31 cellular contexts compared by ENCODE assay signal in genomic region chr1:2502210-2502609, GRCh38. TPM values are rescaled to one million over a fixed set of nuclear protein-coding genes. Genes with fewer than 3 reads are reported as not detected.
"Had no signal": no experiment of that assay in that cellular context is flagged by ENCODE, and none has a peak within 500 bp of the region (broad histone marks: within the 10 kb centered on the region; RNA-seq: fewer than 3 reads in every experiment).

No MANE protein-coding gene starts in this region.

- H3K9me3 Mint-ChIP-seq: naive thymus-derived CD8-positive, alpha-beta T cell; natural killer cell treated with Interleukin-12 subunit alpha and Interleukin-12 subunit beta and Interleukin-15 and Interleukin-18, amount 100 ng/mL, for 72 hours; nephron progenitor cell; neural crest cell; stimulated activated effector memory CD8-positive, alpha-beta T cell treated with anti-CD3 and anti-CD28 coated beads, Interleukin-12 subunit alpha, Interleukin-12 subunit beta, amount 100 ng/mL, for 72 hours; stimulated activated naive B cell treated with anti-CD40 and anti-IgM and Interleukin-4, amounts not matched to agents 10 μg/mL and 1 μg/mL and 100 μg/mL, for 72 hours; stimulated activated naive CD8-positive, alpha-beta T cell treated with anti-CD3 and anti-CD28 coated beads, Interleukin-15, Interleukin-2, amounts not matched to agents 100 ng/mL and 50 ng/mL, for 24 hours had no signal

- H3K4me1 ChIP-seq: parathyroid adenoma, psoas muscle, right lobe of liver, thyroid gland had no signal

- H3K9me3 ChIP-seq: ovary, psoas muscle, right lobe of liver, sigmoid colon, stomach, thoracic aorta, thyroid gland, tibial nerve, upper lobe of left lung, vagina had no signal

- H3K27me3 ChIP-seq: right lobe of liver, thyroid gland, vagina had no signal

- H3K27ac Mint-ChIP-seq: natural killer cell treated with Interleukin-12 subunit alpha and Interleukin-12 subunit beta and Interleukin-15 and Interleukin-18, amount 100 ng/mL, for 72 hours; nephron progenitor cell; progenitor cell of endocrine pancreas; stimulated activated effector memory CD8-positive, alpha-beta T cell treated with anti-CD3 and anti-CD28 coated beads, Interleukin-12 subunit alpha, Interleukin-12 subunit beta, amount 100 ng/mL, for 72 hours; stimulated activated naive B cell treated with anti-CD40 and anti-IgM and Interleukin-4, amounts not matched to agents 10 μg/mL and 1 μg/mL and 100 μg/mL, for 72 hours; stimulated activated naive CD8-positive, alpha-beta T cell treated with anti-CD3 and anti-CD28 coated beads, Interleukin-15, Interleukin-2, amounts not matched to agents 100 ng/mL and 50 ng/mL, for 24 hours had no signal

- H2AFZ ChIP-seq: parathyroid adenoma had no signal

- H3K9ac ChIP-seq: parathyroid adenoma had no signal

- H3K4me1 Mint-ChIP-seq: nephron progenitor cell, neural crest cell had no signal

- H3K27ac ChIP-seq: ovary, parathyroid adenoma, psoas muscle, right lobe of liver, sigmoid colon, stomach, thoracic aorta, thyroid gland, tibial nerve, upper lobe of left lung, vagina had no signal

- H3K27me3 Mint-ChIP-seq: naive thymus-derived CD8-positive, alpha-beta T cell; natural killer cell treated with Interleukin-12 subunit alpha and Interleukin-12 subunit beta and Interleukin-15 and Interleukin-18, amount 100 ng/mL, for 72 hours; progenitor cell of endocrine pancreas; stimulated activated naive B cell treated with anti-CD40 and anti-IgM and Interleukin-4, amounts not matched to agents 10 μg/mL and 1 μg/mL and 100 μg/mL, for 72 hours; stimulated activated naive CD8-positive, alpha-beta T cell treated with anti-CD3 and anti-CD28 coated beads, Interleukin-15, Interleukin-2, amounts not matched to agents 100 ng/mL and 50 ng/mL, for 24 hours had no signal

- H3K36me3 ChIP-seq: ovary, right lobe of liver, sigmoid colon, thoracic aorta, thyroid gland, vagina had no signal

- DNase-seq: naive thymus-derived CD8-positive, alpha-beta T cell; nephron progenitor cell; occipital lobe; ovary; posterior cingulate gyrus; psoas muscle; right cardiac atrium; right lobe of liver; sigmoid colon; small intestine; stimulated activated CD4-positive, alpha-beta T cell treated with anti-CD3 and anti-CD28 coated beads, Interleukin-15, amount 100 ng/mL, for 24 hours; stimulated activated CD4-positive, alpha-beta T cell treated with anti-CD3 and anti-CD28 coated beads, Interleukin-2, amount 100 ng/mL, for 24 hours; stimulated activated CD4-positive, alpha-beta T cell treated with anti-CD3 and anti-CD28 coated beads, Interleukin-2, amount 100 ng/mL, for 48 hours; stimulated activated CD4-positive, alpha-beta T cell treated with anti-CD3 and anti-CD28 coated beads, Interleukin-4, amount 100 ng/mL, for 24 hours; stimulated activated naive B cell treated with anti-CD40 and anti-IgM and Interleukin-4, amounts not matched to agents 10 μg/mL and 1 μg/mL and 100 μg/mL, for 72 hours; stimulated activated naive CD4-positive, alpha-beta T cell treated with Interleukin-2 at 50 U/mL for 16 hours; stomach; thyroid gland; trophoblast cell had no signal

- H3K36me3 Mint-ChIP-seq: naive thymus-derived CD8-positive, alpha-beta T cell; natural killer cell treated with Interleukin-12 subunit alpha and Interleukin-12 subunit beta and Interleukin-15 and Interleukin-18, amount 100 ng/mL, for 72 hours had no signal

- H3K4me3 Mint-ChIP-seq: natural killer cell treated with Interleukin-12 subunit alpha and Interleukin-12 subunit beta and Interleukin-15 and Interleukin-18, amount 100 ng/mL, for 72 hours; nephron progenitor cell; stimulated activated effector memory CD8-positive, alpha-beta T cell treated with anti-CD3 and anti-CD28 coated beads, Interleukin-12 subunit alpha, Interleukin-12 subunit beta, amount 100 ng/mL, for 72 hours; stimulated activated naive B cell treated with anti-CD40 and anti-IgM and Interleukin-4, amounts not matched to agents 10 μg/mL and 1 μg/mL and 100 μg/mL, for 72 hours; stimulated activated naive CD8-positive, alpha-beta T cell treated with anti-CD3 and anti-CD28 coated beads, Interleukin-15, Interleukin-2, amounts not matched to agents 100 ng/mL and 50 ng/mL, for 24 hours had no signal

- H3K4me3 ChIP-seq: ovary, psoas muscle, right lobe of liver, sigmoid colon, stomach, thoracic aorta, thyroid gland, tibial nerve, upper lobe of left lung, vagina had no signal

RNA-seq across cellular contexts. Expression of gene PLCH2, which starts 26.1 kb away (rescaled TPM):
- total RNA-seq: progenitor cell of endocrine pancreas had no signal

RNA-seq across cellular contexts. Expression of gene HES5, which starts 27.9 kb away (rescaled TPM):
- total RNA-seq: natural killer cell treated with Interleukin-12 subunit alpha and Interleukin-12 subunit beta and Interleukin-15 and Interleukin-18, amount 100 ng/mL, for 72 hours; osteoblast; renal cortical epithelial cell; thyroid gland; vagina had no signal
- polyA plus RNA-seq: naive thymus-derived CD8-positive, alpha-beta T cell had no signal
